14 cellular contexts compared by ENCODE assay signal in genomic region chr10:31426425-31426824, GRCh38.
A peak's percentile ranks its signal among the peaks of the same experiment; 100 is the strongest.
DNase-seq lines count a peak whose midpoint lies in the region; ATAC-seq and TF ChIP-seq lines count a peak whose summit lies in the region.
"Had no signal": no experiment of that assay in that cellular context is flagged by ENCODE, and none has a peak within 500 bp of the region (broad histone marks: within the 10 kb centered on the region; RNA-seq: fewer than 3 reads in every experiment).

No MANE protein-coding gene starts in this region.

- no peaks in the 10 kb centered on the region for H3K9me3 ChIP-seq in thyroid gland
- H3K9me3 ChIP-seq: psoas muscle had no signal

- H3K4me3 ChIP-seq in thyroid gland (replicated peaks in 1 of 3) = no peak overlapping the region
- H3K4me3 ChIP-seq: psoas muscle had no signal

- peaks cover 2 to 4% of the 10 kb centered on the region in 2 donors for H3K4me1 ChIP-seq in thyroid gland

- ATAC-seq in Right ventricle myocardium superior (ENCODE audit: poor library complexity) (peak; percentile 59), HG03521 (IDR thresholded peaks at IDR 0.05; ENCODE audit: unreplicated experiment) (no peak)
- ATAC-seq: activated naive CD4-positive, alpha-beta T cell treated with anti-CD3 and anti-CD28 coated beads, Interleukin-2, amount 50 U/mL, for 72 hours had no signal

- H3K36me3 ChIP-seq in thyroid gland = no peaks in the 10 kb centered on the region

- intact Hi-C loops in Right ventricle myocardium superior (cut with DNase I) (no loop called here), thyroid gland (cut with DNase I) (no loop called here)

- WGBS in thyroid gland, 2 donors = 57 to 70% methylated on average over 2 of the region's 2 CpGs

- peak in 1 of 2 donors; percentile 23 for TF ChIP-seq POLR2A in thyroid gland (IDR thresholded peaks at IDR 0.05)

- peak overlapping the region in 2 of 3 donors; percentile 54 to 69 for H3K27ac ChIP-seq in thyroid gland
- H3K27ac ChIP-seq: psoas muscle had no signal

- no peak for TF ChIP-seq CTCF in thyroid gland (IDR thresholded peaks at IDR 0.05)

- H3K27me3 ChIP-seq in thyroid gland = no peaks in the 10 kb centered on the region

- peak; percentile 15 to 23 for DNase-seq in NCI-H2081 (lab: John Stamatoyannopoulos, UW)
- no peak for DNase-seq in NCI-H2081 treated with DMSO at 0.1 percent for 48 hours (lab: John Stamatoyannopoulos, UW)
- DNase-seq in SW 1271 (lab: John Stamatoyannopoulos, UW) = peak; percentile 32 to 88
- no peak for DNase-seq in Right ventricle myocardium superior
- DNase-seq in thyroid gland = no peak
- no peak for DNase-seq in Ammon's horn (ENCODE audit: low spot score)
- no peak for DNase-seq in activated gamma-delta T cell (lab: John Stamatoyannopoulos, UW)
- DNase-seq: AML-193; NCI-H1436; psoas muscle; stimulated activated naive CD4-positive, alpha-beta T cell; T-helper 9 cell had no signal

Comparison
In these comparisons a context has a peak if more than half of its experiments do, and no peak if none do; other contexts are left out.
1. DNase-seq: peak in NCI-H2081 (2 of 2) and SW 1271 (2 of 2); none in NCI-H2081 treated with DMSO at 0.1 percent for 48 hours (single experiment), Right ventricle myocardium superior (single experiment), thyroid gland (0 of 2), Ammon's horn (single experiment) and activated gamma-delta T cell (single experiment).